39 cellular contexts compared by ENCODE assay signal in the genomic region with DNA sequence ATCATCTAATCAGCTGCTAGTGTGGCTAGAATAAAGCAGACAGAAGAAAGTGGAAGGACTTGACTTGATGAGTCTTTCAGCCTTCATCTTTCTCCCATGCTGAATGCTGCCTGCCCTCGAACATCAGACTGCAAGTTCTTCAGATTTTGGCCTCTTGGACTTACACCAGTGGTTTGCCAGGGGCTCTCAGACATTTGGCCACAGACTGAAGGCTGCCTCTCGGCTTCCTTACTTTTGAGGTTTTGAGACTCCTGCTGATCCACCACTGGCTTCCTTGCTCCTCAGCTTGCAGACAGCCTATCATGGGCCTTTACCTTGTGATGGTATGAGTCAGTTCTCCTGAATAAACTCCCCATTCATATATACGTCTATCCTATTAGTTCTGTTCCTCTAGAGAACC. TPM values are rescaled to one million over a fixed set of nuclear protein-coding genes. Genes with fewer than 3 reads are reported as not detected.
"Had no signal": no experiment of that assay in that cellular context is flagged by ENCODE, and none has a peak within 500 bp of the region (broad histone marks: within the 10 kb centered on the region; RNA-seq: fewer than 3 reads in every experiment).

No MANE protein-coding gene starts in this region.

- H3K9me3 ChIP-seq: adrenal gland, ascending aorta, body of pancreas, breast epithelium had no signal

- H3K27ac Mint-ChIP-seq: activated naive CD4-positive, alpha-beta T cell treated with anti-CD3 and anti-CD28 coated beads for 36 hours; activated naive CD4-positive, alpha-beta T cell treated with anti-CD3 and anti-CD28 coated beads, Interleukin-2, amount 10 ng/mL, durations not matched to agents 7 days and 5 days; activated naive CD4-positive, alpha-beta T cell treated with anti-CD3 and anti-CD28 coated beads, Interleukin-2, amount 50 U/mL, for 24 hours; activated naive CD4-positive, alpha-beta T cell treated with anti-CD3 and anti-CD28 coated beads, Interleukin-2, amount 50 U/mL, for 72 hours; activated naive CD8-positive, alpha-beta T cell; activated naive CD8-positive, alpha-beta T cell treated with anti-CD3 and anti-CD28 coated beads for 36 hours; activated naive CD8-positive, alpha-beta T cell treated with anti-CD3 and anti-CD28 coated beads, Interleukin-2, amount 10 ng/mL, durations not matched to agents 7 days and 5 days; activated naive CD8-positive, alpha-beta T cell treated with anti-CD3 and anti-CD28 coated beads, Interleukin-2, amount 50 U/mL, for 24 hours; activated T-cell treated with anti-CD3 and anti-CD28 coated beads, Interleukin-2, amount 50 U/mL, for 24 hours; activated T-cell treated with anti-CD3 and anti-CD28 coated beads, Interleukin-2, amount 50 U/mL, for 72 hours; activated T-helper 1 cell treated with anti-CD3 and anti-CD28 coated beads, Interleukin-12 subunit alpha, Interleukin-12 subunit beta, Interleukin-2, Interleukin-4 antibody, amounts not matched to agents 30 ng/mL and 10 ng/mL and 1 ng/mL, durations not matched to agents 14 hours and 24 hours and 36 hours; activated T-helper 17 cell treated with anti-CD3 and anti-CD28 coated beads, Interleukin-2, amount 50 U/mL, for 72 hours; activated T-helper 2 cell treated with anti-CD3 and anti-CD28 coated beads, Interferon-gamma antibody, Interleukin-2, Interleukin-4, amounts not matched to agents 10 μg/mL and 5 μg/mL and 100 μg/mL, durations not matched to agents 14 hours and 24 hours and 36 hours; brain had no signal

- H3K9me3 Mint-ChIP-seq: activated naive CD4-positive, alpha-beta T cell treated with anti-CD3 and anti-CD28 coated beads, Interleukin-2, amount 50 U/mL, for 24 hours; activated naive CD8-positive, alpha-beta T cell treated with anti-CD3 and anti-CD28 coated beads, Interleukin-2, amount 10 ng/mL, durations not matched to agents 7 days and 5 days; activated T-cell treated with anti-CD3 and anti-CD28 coated beads, Interleukin-2, amount 50 U/mL, for 72 hours; activated T-helper 2 cell treated with anti-CD3 and anti-CD28 coated beads, Interferon-gamma antibody, Interleukin-2, Interleukin-4, amounts not matched to agents 10 μg/mL and 5 μg/mL and 100 μg/mL, durations not matched to agents 14 hours and 24 hours and 36 hours had no signal

- H3K27ac ChIP-seq: adrenal gland, ascending aorta, body of pancreas, brain microvascular endothelial cell, breast epithelium, cardiac muscle cell had no signal

- DNase-seq: activated effector memory CD4-positive, alpha-beta T cell treated with anti-CD3 and anti-CD28 coated beads, Interleukin-2, amount 50 U/mL, for 16 hours; activated effector memory CD4-positive, alpha-beta T cell treated with Interleukin-2 at 50 U/mL for 16 hours; activated gamma-delta T cell; activated gamma-delta T cell treated with Interleukin-2 at 50 U/mL for 16 hours; activated naive CD4-positive, alpha-beta T cell; activated naive CD4-positive, alpha-beta T cell treated with anti-CD3 and anti-CD28 coated beads for 36 hours; activated naive CD4-positive, alpha-beta T cell treated with anti-CD3 and anti-CD28 coated beads, Interleukin-2, amount 10 ng/mL, durations not matched to agents 7 days and 5 days; activated naive CD4-positive, alpha-beta T cell treated with anti-CD3 and anti-CD28 coated beads, Interleukin-2, amount 50 U/mL, for 16 hours; activated naive CD4-positive, alpha-beta T cell treated with Interleukin-2 at 50 U/mL for 16 hours; activated naive CD8-positive, alpha-beta T cell treated with anti-CD3 and anti-CD28 coated beads for 36 hours; activated naive CD8-positive, alpha-beta T cell treated with anti-CD3 and anti-CD28 coated beads, Interleukin-2, amount 10 ng/mL, durations not matched to agents 7 days and 5 days; activated naive CD8-positive, alpha-beta T cell treated with anti-CD3 and anti-CD28 coated beads, Interleukin-2, amount 50 U/mL, for 24 hours; activated T-cell treated with anti-CD3 and anti-CD28 coated beads for 4 hours; activated T-cell treated with anti-CD3 and anti-CD28 coated beads, Interleukin-2, amount 50 U/mL, for 1 hour; activated T-cell treated with anti-CD3 and anti-CD28 coated beads, Interleukin-2, amount 50 U/mL, for 24 hours; activated T-cell treated with anti-CD3 and anti-CD28 coated beads, Interleukin-2, amount 50 U/mL, for 4 hours; activated T-cell treated with anti-CD3 and anti-CD28 coated beads, Interleukin-2, amount 50 U/mL, for 48 hours; activated T-cell treated with anti-CD3 and anti-CD28 coated beads, Interleukin-2, amount 50 U/mL, for 72 hours; adrenal gland; amniotic stem cell; amygdala; anterior cingulate cortex; aorta; body of pancreas; brain microvascular endothelial cell; caudate nucleus; central memory CD4-positive, alpha-beta T cell; cerebellar nuclear complex had no signal

- H3K27me3 ChIP-seq: adrenal gland, ascending aorta, body of pancreas, brain microvascular endothelial cell, cardiac muscle cell had no signal

- H3K27me3 Mint-ChIP-seq: activated naive CD4-positive, alpha-beta T cell treated with anti-CD3 and anti-CD28 coated beads, Interleukin-2, amount 10 ng/mL, durations not matched to agents 7 days and 5 days; activated naive CD4-positive, alpha-beta T cell treated with anti-CD3 and anti-CD28 coated beads, Interleukin-2, amount 50 U/mL, for 24 hours; activated naive CD8-positive, alpha-beta T cell treated with anti-CD3 and anti-CD28 coated beads, Interleukin-2, amount 10 ng/mL, durations not matched to agents 7 days and 5 days had no signal

- H3K4me1 ChIP-seq: adrenal gland, ascending aorta, body of pancreas, breast epithelium had no signal

- H3K4me3 Mint-ChIP-seq: activated naive CD4-positive, alpha-beta T cell treated with anti-CD3 and anti-CD28 coated beads for 36 hours; activated naive CD4-positive, alpha-beta T cell treated with anti-CD3 and anti-CD28 coated beads, Interleukin-2, amount 10 ng/mL, durations not matched to agents 7 days and 5 days; activated naive CD4-positive, alpha-beta T cell treated with anti-CD3 and anti-CD28 coated beads, Interleukin-2, amount 50 U/mL, for 24 hours; activated naive CD8-positive, alpha-beta T cell; activated naive CD8-positive, alpha-beta T cell treated with anti-CD3 and anti-CD28 coated beads for 36 hours; activated naive CD8-positive, alpha-beta T cell treated with anti-CD3 and anti-CD28 coated beads, Interleukin-2, amount 10 ng/mL, durations not matched to agents 7 days and 5 days; activated naive CD8-positive, alpha-beta T cell treated with anti-CD3 and anti-CD28 coated beads, Interleukin-2, amount 50 U/mL, for 24 hours; activated T-cell treated with anti-CD3 and anti-CD28 coated beads, Interleukin-2, amount 50 U/mL, for 24 hours; activated T-cell treated with anti-CD3 and anti-CD28 coated beads, Interleukin-2, amount 50 U/mL, for 4 hours; activated T-cell treated with anti-CD3 and anti-CD28 coated beads, Interleukin-2, amount 50 U/mL, for 72 hours; activated T-helper 1 cell treated with anti-CD3 and anti-CD28 coated beads, Interleukin-12 subunit alpha, Interleukin-12 subunit beta, Interleukin-2, Interleukin-4 antibody, amounts not matched to agents 30 ng/mL and 10 ng/mL and 1 ng/mL, durations not matched to agents 14 hours and 24 hours and 36 hours; activated T-helper 17 cell treated with anti-CD3 and anti-CD28 coated beads, Interleukin-2, amount 50 U/mL, for 72 hours; brain; central memory CD8-positive, alpha-beta T cell had no signal

- H3K4me1 Mint-ChIP-seq: activated naive CD4-positive, alpha-beta T cell treated with anti-CD3 and anti-CD28 coated beads, Interleukin-2, amount 10 ng/mL, durations not matched to agents 7 days and 5 days; activated naive CD4-positive, alpha-beta T cell treated with anti-CD3 and anti-CD28 coated beads, Interleukin-2, amount 50 U/mL, for 24 hours; activated naive CD8-positive, alpha-beta T cell treated with anti-CD3 and anti-CD28 coated beads for 36 hours; activated naive CD8-positive, alpha-beta T cell treated with anti-CD3 and anti-CD28 coated beads, Interleukin-2, amount 10 ng/mL, durations not matched to agents 7 days and 5 days; activated naive CD8-positive, alpha-beta T cell treated with anti-CD3 and anti-CD28 coated beads, Interleukin-2, amount 50 U/mL, for 24 hours; activated T-helper 17 cell treated with anti-CD3 and anti-CD28 coated beads, Interleukin-2, amount 50 U/mL, for 72 hours; brain; central memory CD8-positive, alpha-beta T cell had no signal

- ATAC-seq: activated naive CD4-positive, alpha-beta T cell treated with anti-CD3 and anti-CD28 coated beads, Interleukin-2, amount 50 U/mL, for 72 hours; activated naive CD8-positive, alpha-beta T cell treated with anti-CD3 and anti-CD28 coated beads, Interleukin-2, amount 50 U/mL, for 24 hours; activated T-cell treated with anti-CD3 and anti-CD28 coated beads, Interleukin-2, amount 50 U/mL, for 4 hours; activated T-cell treated with anti-CD3 and anti-CD28 coated beads, Interleukin-2, amount 50 U/mL, for 72 hours; activated T-helper 17 cell treated with anti-CD3 and anti-CD28 coated beads, Interleukin-2, amount 50 U/mL, for 72 hours; body of pancreas had no signal

- H3K36me3 ChIP-seq: adrenal gland, ascending aorta, brain microvascular endothelial cell, breast epithelium, cardiac muscle cell had no signal

- H3K4me3 ChIP-seq: adrenal gland, ascending aorta, body of pancreas, breast epithelium, cardiac muscle cell had no signal

- H3K36me3 Mint-ChIP-seq: activated naive CD4-positive, alpha-beta T cell treated with anti-CD3 and anti-CD28 coated beads, Interleukin-2, amount 10 ng/mL, durations not matched to agents 7 days and 5 days; activated naive CD4-positive, alpha-beta T cell treated with anti-CD3 and anti-CD28 coated beads, Interleukin-2, amount 50 U/mL, for 72 hours; activated naive CD8-positive, alpha-beta T cell; activated naive CD8-positive, alpha-beta T cell treated with anti-CD3 and anti-CD28 coated beads for 36 hours; activated naive CD8-positive, alpha-beta T cell treated with anti-CD3 and anti-CD28 coated beads, Interleukin-2, amount 10 ng/mL, durations not matched to agents 7 days and 5 days; brain had no signal

RNA-seq across cellular contexts. Expression of gene PLPP4, which starts 26.0 kb away (rescaled TPM):
- total RNA-seq: activated naive CD4-positive, alpha-beta T cell treated with anti-CD3 and anti-CD28 coated beads for 36 hours; activated naive CD4-positive, alpha-beta T cell treated with anti-CD3 and anti-CD28 coated beads, Interleukin-2, amount 50 U/mL, for 72 hours; activated naive CD8-positive, alpha-beta T cell treated with anti-CD3 and anti-CD28 coated beads for 36 hours; activated naive CD8-positive, alpha-beta T cell treated with anti-CD3 and anti-CD28 coated beads, Interleukin-2, amount 10 ng/mL, durations not matched to agents 7 days and 5 days; activated T-cell treated with anti-CD3 and anti-CD28 coated beads, Interleukin-2, amount 50 U/mL, for 4 hours; activated T-cell treated with anti-CD3 and anti-CD28 coated beads, Interleukin-2, amount 50 U/mL, for 72 hours; activated T-helper 1 cell treated with anti-CD3 and anti-CD28 coated beads, Interleukin-12 subunit alpha, Interleukin-12 subunit beta, Interleukin-2, Interleukin-4 antibody, amounts not matched to agents 30 ng/mL and 10 ng/mL and 1 ng/mL, durations not matched to agents 14 hours and 24 hours and 36 hours; activated T-helper 17 cell treated with anti-CD3 and anti-CD28 coated beads, Interleukin-2, amount 50 U/mL, for 72 hours; activated T-helper 2 cell treated with anti-CD3 and anti-CD28 coated beads, Interferon-gamma antibody, Interleukin-2, Interleukin-4, amounts not matched to agents 10 μg/mL and 5 μg/mL and 100 μg/mL, durations not matched to agents 14 hours and 24 hours and 36 hours; adrenal gland; aorta; ascending aorta; breast epithelium had no signal
